18 cellular contexts compared by ENCODE assay signal in genomic region chrX:32395878-32396277, GRCh38.
DNase-seq lines count a peak whose midpoint lies in the region; ATAC-seq and TF ChIP-seq lines count a peak whose summit lies in the region.
"Had no signal": no experiment of that assay in that cellular context is flagged by ENCODE, and none has a peak within 500 bp of the region (broad histone marks: within the 10 kb centered on the region; RNA-seq: fewer than 3 reads in every experiment).

No MANE protein-coding gene starts in this region.

- TF ChIP-seq CTCF in spleen (IDR thresholded peaks at IDR 0.05 in 8 of 11, conservative IDR thresholded peaks at IDR 0.05 in 3 of 11) = no peak

- 47 to 66% (median 55%) methylated on average over 2 of the region's 2 CpGs for WGBS in spleen, 5 donors

- H3K36me3 ChIP-seq in spleen = no peaks in the 10 kb centered on the region

- intact Hi-C loops in spleen (cut with DNase I; ENCODE audit: low total_unique reads) = no loop called here

- no peak for TF ChIP-seq POLR2A in spleen (IDR thresholded peaks at IDR 0.05)

- H3K9me3 ChIP-seq in spleen = no peaks in the 10 kb centered on the region
- H3K9me3 ChIP-seq: A549, Caco-2 had no signal

- DNase-seq in COLO829 (ENCODE audit: low spot score) = peak; percentile 1
- DNase-seq in DMS53 treated with DMSO at 0.1 percent for 48 hours (lab: John Stamatoyannopoulos, UW; ENCODE audit: unreplicated experiment) = peak; percentile 0
- peak; percentile 1 for DNase-seq in amniotic epithelial cell (ENCODE audit: low read depth)
- no peak for DNase-seq in spleen
- DNase-seq in NCI-H187 (lab: John Stamatoyannopoulos, UW) = no peak
- DNase-seq: 8988T; ACHN; C1 segment of cervical spinal cord; Caco-2; CD4-positive, alpha-beta memory T cell; DMS153; DMS79 treated with DMSO at 0.1 percent for 48 hours; GF-D8; H9 had no signal

- ATAC-seq in GM18502 (IDR thresholded peaks at IDR 0.05; ENCODE audit: poor library complexity, unreplicated experiment) = no peak
- ATAC-seq: A549, GM23338, HCT116 had no signal

- no peak overlapping the region for H3K27ac ChIP-seq in spleen
- H3K27ac ChIP-seq: A549 had no signal

- no peak overlapping the region for H3K4me3 ChIP-seq in spleen
- H3K4me3 ChIP-seq: A549, GM23338 had no signal

- no peaks in the 10 kb centered on the region for H3K27me3 ChIP-seq in spleen (replicated peaks in 1 of 7)

- H3K4me1 ChIP-seq in spleen = no peaks in the 10 kb centered on the region
- H3K4me1 ChIP-seq: A549, Caco-2 had no signal

Comparison
In these comparisons a context has a peak if more than half of its experiments do, and no peak if none do; other contexts are left out.
1. DNase-seq: peak in COLO829 (single experiment), DMS53 treated with DMSO at 0.1 percent for 48 hours (single experiment) and amniotic epithelial cell (single experiment); none in spleen (single experiment) and NCI-H187 (0 of 2).